Comparison of ENCODE assay signal across 11 cellular contexts in the genomic region with DNA sequence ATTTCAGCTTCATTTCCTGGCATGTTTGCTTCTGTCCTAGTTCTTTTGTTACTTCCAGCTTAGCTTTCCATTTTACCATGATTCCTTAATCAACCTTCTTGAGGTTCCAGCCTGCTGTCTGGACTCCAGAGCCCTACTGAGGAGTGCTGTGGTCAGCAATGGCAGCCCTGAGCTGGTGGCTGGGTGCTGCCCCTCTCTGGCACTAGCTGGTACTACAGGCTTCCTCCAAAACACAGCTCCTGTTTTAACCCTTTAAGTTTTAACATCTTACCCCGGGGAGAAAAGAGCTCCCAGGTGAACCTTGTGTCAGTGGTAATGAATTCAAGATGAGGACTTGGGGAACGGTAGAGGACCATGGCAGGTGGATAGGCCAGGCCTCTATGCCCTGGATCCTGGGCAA.
A peak's percentile ranks its signal among the peaks of the same experiment; 100 is the strongest.
DNase-seq lines count a peak whose midpoint lies in the region; ATAC-seq and TF ChIP-seq lines count a peak whose summit lies in the region.
"Had no signal": no experiment of that assay in that cellular context is flagged by ENCODE, and none has a peak within 500 bp of the region (broad histone marks: within the 10 kb centered on the region; RNA-seq: fewer than 3 reads in every experiment).

No MANE protein-coding gene starts in this region.

- intact Hi-C loops in psoas muscle (cut with DNase I) = no loop called here

- 29 to 40% (median 36%) methylated on average over 2 of the region's 2 CpGs for WGBS in psoas muscle, 3 donors

- peaks cover 3% of the 10 kb centered on the region for H3K27me3 Mint-ChIP-seq in glutamatergic neuron (ENCODE audit: unreplicated experiment)
- no peaks in the 10 kb centered on the region for H3K27me3 Mint-ChIP-seq in CD8-positive, alpha-beta memory T cell

- peaks cover 6% of the 10 kb centered on the region for H3K36me3 Mint-ChIP-seq in glutamatergic neuron (ENCODE audit: unreplicated experiment)
- H3K36me3 Mint-ChIP-seq in CD8-positive, alpha-beta memory T cell = no peaks in the 10 kb centered on the region
- H3K36me3 Mint-ChIP-seq: CD8-positive, alpha-beta T cell had no signal

- no peaks in the 10 kb centered on the region for H3K4me1 Mint-ChIP-seq in glutamatergic neuron (ENCODE audit: low read depth, unreplicated experiment)
- no peaks in the 10 kb centered on the region for H3K4me1 Mint-ChIP-seq in CD8-positive, alpha-beta memory T cell

- H3K27me3 ChIP-seq in BE2C (no peaks in the 10 kb centered on the region), psoas muscle (ENCODE audit: insufficient read depth in 3 of 3, low read length in 2 of 3) (peaks cover 0 to 2% (median 2%) of the 10 kb centered on the region in 3 donors)
- H3K27me3 ChIP-seq in CD8-positive, alpha-beta memory T cell (ENCODE audit: insufficient read depth, low read length, poor library complexity, severe bottlenecking) = no peaks in the 10 kb centered on the region
- H3K27me3 ChIP-seq: gastrocnemius medialis had no signal

- CTCF ChIA-PET in CD8-positive, alpha-beta memory T cell (lab: Charles Lee) = no interaction called here

- H3K4me3 ChIP-seq in BE2C (ENCODE audit: low read depth, low read length) = no peak overlapping the region
- H3K4me3 ChIP-seq in GM12875 (ENCODE audit: low read depth, low read length) = no peak overlapping the region
- no peak overlapping the region for H3K4me3 ChIP-seq in CD8-positive, alpha-beta memory T cell (ENCODE audit: low read length)
- H3K4me3 ChIP-seq in psoas muscle = no peak overlapping the region
- H3K4me3 ChIP-seq: gastrocnemius medialis had no signal

- no peaks in the 10 kb centered on the region for H3K9me3 ChIP-seq in BE2C
- no peaks in the 10 kb centered on the region for H3K9me3 ChIP-seq in CD8-positive, alpha-beta memory T cell (ENCODE audit: low read length)
- no peaks in the 10 kb centered on the region for H3K9me3 ChIP-seq in psoas muscle
- H3K9me3 ChIP-seq: gastrocnemius medialis had no signal

- peaks cover 5% of the 10 kb centered on the region for H3K9me3 Mint-ChIP-seq in glutamatergic neuron (ENCODE audit: unreplicated experiment)
- peaks cover 5 to 21% (median 16%) of the 10 kb centered on the region in 5 donors for H3K9me3 Mint-ChIP-seq in CD8-positive, alpha-beta memory T cell

- H3K4me1 ChIP-seq in BE2C = no peaks in the 10 kb centered on the region
- H3K4me1 ChIP-seq in CD8-positive, alpha-beta memory T cell (ENCODE audit: insufficient read depth, low read length) = no peaks in the 10 kb centered on the region
- H3K4me1 ChIP-seq in psoas muscle = no peaks in the 10 kb centered on the region
- H3K4me1 ChIP-seq: gastrocnemius medialis had no signal

- H3K27ac ChIP-seq in CD8-positive, alpha-beta memory T cell (ENCODE audit: low read depth, low read length) = no peak overlapping the region
- no peak overlapping the region for H3K27ac ChIP-seq in psoas muscle
- H3K27ac ChIP-seq: gastrocnemius medialis had no signal

- ATAC-seq in GM21515 (IDR thresholded peaks at IDR 0.05; ENCODE audit: unreplicated experiment) = no peak
- ATAC-seq in psoas muscle = no peak
- ATAC-seq: CD8-positive, alpha-beta T cell; gastrocnemius medialis had no signal

- no peak overlapping the region for H3K4me3 Mint-ChIP-seq in glutamatergic neuron (ENCODE audit: unreplicated experiment)
- no peak overlapping the region for H3K4me3 Mint-ChIP-seq in CD8-positive, alpha-beta memory T cell
- H3K4me3 Mint-ChIP-seq: CD8-positive, alpha-beta T cell had no signal

- H3K27ac Mint-ChIP-seq in glutamatergic neuron (ENCODE audit: unreplicated experiment) = no peak overlapping the region
- H3K27ac Mint-ChIP-seq in CD8-positive, alpha-beta memory T cell = no peak overlapping the region
- H3K27ac Mint-ChIP-seq: CD8-positive, alpha-beta T cell had no signal

- H3K36me3 ChIP-seq in BE2C = no peaks in the 10 kb centered on the region
- no peaks in the 10 kb centered on the region for H3K36me3 ChIP-seq in CD8-positive, alpha-beta memory T cell (ENCODE audit: insufficient read depth, low read length)
- no peaks in the 10 kb centered on the region for H3K36me3 ChIP-seq in psoas muscle (ENCODE audit: insufficient read depth in 1 of 2, low read depth in 1 of 2)
- H3K36me3 ChIP-seq: gastrocnemius medialis had no signal

- TF ChIP-seq CTCF in BE2C (IDR thresholded peaks at IDR 0.05; ENCODE audit: low read depth, low read length) (peak; percentile 42), GM12875 (IDR thresholded peaks at IDR 0.05; ENCODE audit: borderline replicate concordance, insufficient read depth, low read depth, low read length) (0 out of 2 replicates have a peak, but pooled peaks have one; percentile 21), glutamatergic neuron (IDR thresholded peaks at IDR 0.05; ENCODE audit: partially characterized antibody, unreplicated experiment) (peak; percentile 70), psoas muscle (IDR thresholded peaks at IDR 0.05) (no peak)

- POLR2A ChIA-PET in CD8-positive, alpha-beta memory T cell (lab: Charles Lee) = no interaction called here

- DNase-seq in BE2C = peak; percentile 9
- DNase-seq in NCI-H82 (lab: John Stamatoyannopoulos, UW) = peak; percentile 45
- DNase-seq in glutamatergic neuron = peak; percentile 59
- no peak for DNase-seq in NCI-H2029 (lab: John Stamatoyannopoulos, UW)
- DNase-seq in CD8-positive, alpha-beta memory T cell = no peak
- DNase-seq in psoas muscle = no peak
- DNase-seq: aorta; CD8-positive, alpha-beta T cell; gastrocnemius medialis had no signal

Comparison
In these comparisons a context has a peak if more than half of its experiments do, and no peak if none do; other contexts are left out.
1. DNase-seq: peak in BE2C (single experiment), NCI-H82 (single experiment) and glutamatergic neuron (single experiment); none in NCI-H2029 (single experiment), CD8-positive, alpha-beta memory T cell (0 of 5) and psoas muscle (0 of 2).